In genomic region chr1:83583351-83584014, GRCh38 we compare ENCODE assay signal across 9 cellular contexts.
DNase-seq lines count a peak whose midpoint lies in the region; ATAC-seq and TF ChIP-seq lines count a peak whose summit lies in the region.
"Had no signal": no experiment of that assay in that cellular context is flagged by ENCODE, and none has a peak within 500 bp of the region (broad histone marks: within the 10 kb centered on the region; RNA-seq: fewer than 3 reads in every experiment).

No MANE protein-coding gene starts in this region.

- H3K4me3 ChIP-seq in neuronal stem cell (ENCODE audit: low read length in 2 of 2) (no peak overlapping the region), stomach (no peak overlapping the region)

- ATAC-seq in GM19467 (IDR thresholded peaks at IDR 0.05; ENCODE audit: unreplicated experiment) = no peak

- H3K9ac ChIP-seq in neuronal stem cell (ENCODE audit: low read depth, low read length, poor library complexity) = no peak overlapping the region

- intact Hi-C loops in stomach (cut with DNase I; ENCODE audit: low total_unique reads) = no loop called here

- no peak overlapping the region for H3K14ac ChIP-seq in neuronal stem cell (ENCODE audit: low read length)

- H3K18ac ChIP-seq in neuronal stem cell (ENCODE audit: low read length) = peak overlapping the region; percentile 64

- DNase-seq in NCI-H1694 treated with DMSO at 0.1 percent for 48 hours (lab: John Stamatoyannopoulos, UW) (peak; percentile 2), NCI-H1694 (lab: John Stamatoyannopoulos, UW) (no peak), NCI-H1092 (lab: John Stamatoyannopoulos, UW) (peak; percentile 23), neuronal stem cell (ENCODE audit: low spot score) (no peak), stomach (no peak)
- DNase-seq in activated T-cell treated with anti-CD3 and anti-CD28 coated beads, Interleukin-2, amount 50 U/mL, for 1 hour = peak; percentile 21
- no peak for DNase-seq in activated CD4-positive, CD25-positive, alpha-beta regulatory T cell (lab: John Stamatoyannopoulos, UW)
- DNase-seq: activated B cell treated with CpG ODN at 0.5 μM for 24 hours had no signal

- no peak overlapping the region for H3K4me2 ChIP-seq in neuronal stem cell (ENCODE audit: insufficient read depth, low read length, poor library complexity, severe bottlenecking)

- H3K27me3 ChIP-seq in neuronal stem cell (ENCODE audit: control insufficient read depth in 3 of 3, insufficient read depth in 3 of 3, low read depth in 1 of 3, low read length in 3 of 3) (no peaks in the 10 kb centered on the region), stomach (no peaks in the 10 kb centered on the region)

- peak overlapping the region; percentile 53 for H2BK5ac ChIP-seq in neuronal stem cell (ENCODE audit: low read length)

- peak overlapping the region; percentile 68 for H4K8ac ChIP-seq in neuronal stem cell (ENCODE audit: low read depth, low read length)

- peaks cover 13 to 25% of the 10 kb centered on the region in 2 donors for H3K9me3 ChIP-seq in neuronal stem cell (replicated peaks in 1 of 2; ENCODE audit: control insufficient read depth in 2 of 2, insufficient read depth in 1 of 2, low read depth in 1 of 2, low read length in 2 of 2)
- peaks cover 0 to 26% (median 11%) of the 10 kb centered on the region in 4 donors for H3K9me3 ChIP-seq in stomach

- H3K4ac ChIP-seq in neuronal stem cell (ENCODE audit: low read length) = no peak overlapping the region

- no peak overlapping the region for H2AFZ ChIP-seq in neuronal stem cell (ENCODE audit: low read length)

- no peaks in the 10 kb centered on the region for H3K36me3 ChIP-seq in neuronal stem cell (replicated peaks in 1 of 2; ENCODE audit: control insufficient read depth in 2 of 2, insufficient read depth in 2 of 2, low read length in 2 of 2)
- no peaks in the 10 kb centered on the region for H3K36me3 ChIP-seq in stomach

- H3K4me1 ChIP-seq in neuronal stem cell (ENCODE audit: control insufficient read depth in 2 of 2, insufficient read depth in 1 of 2, low read depth in 1 of 2, low read length in 2 of 2) = no peaks in the 10 kb centered on the region
- no peaks in the 10 kb centered on the region for H3K4me1 ChIP-seq in stomach

- no peak overlapping the region for H3K23ac ChIP-seq in neuronal stem cell (ENCODE audit: low read depth, low read length, poor library complexity)

- H3K27ac ChIP-seq in neuronal stem cell (replicated peaks; ENCODE audit: low read length) (no peak overlapping the region), stomach (no peak overlapping the region)

- peak overlapping the region; percentile 83 for H2BK15ac ChIP-seq in neuronal stem cell (ENCODE audit: low read length)

- TF ChIP-seq EP300 in stomach (IDR thresholded peaks at IDR 0.05) = no peak

- no peak overlapping the region for H2BK12ac ChIP-seq in neuronal stem cell (ENCODE audit: low read length)

- H2AK5ac ChIP-seq in neuronal stem cell (ENCODE audit: low read depth, low read length) = no peak overlapping the region

- H2BK120ac ChIP-seq in neuronal stem cell (ENCODE audit: low read depth, low read length) = no peak overlapping the region

- no peak overlapping the region for H4K91ac ChIP-seq in neuronal stem cell (ENCODE audit: low read depth, low read length, poor library complexity)

- WGBS in neuronal stem cell (ENCODE audit: extremely low coverage in 2 of 2, insufficient read length in 2 of 2, insufficient replicate concordance in 1 of 2), 2 donors = no CpG with 5 or more reads among the region's 4 CpGs
- WGBS in stomach, 5 donors = 59 to 82% (median 68%) methylated on average over 1 to 4 of the region's 4 CpGs

- no peak for TF ChIP-seq CTCF in stomach (IDR thresholded peaks at IDR 0.05)

- no peaks in the 10 kb centered on the region for H3K79me1 ChIP-seq in neuronal stem cell (ENCODE audit: low read depth, low read length)

- no peak for TF ChIP-seq POLR2A in stomach (IDR thresholded peaks at IDR 0.05)

Comparison
In these comparisons a context has a peak if more than half of its experiments do, and no peak if none do; other contexts are left out.
1. DNase-seq: peak in NCI-H1694 treated with DMSO at 0.1 percent for 48 hours (single experiment), NCI-H1092 (single experiment) and activated T-cell treated with anti-CD3 and anti-CD28 coated beads, Interleukin-2, amount 50 U/mL, for 1 hour (single experiment); none in NCI-H1694 (single experiment), neuronal stem cell (single experiment), stomach (single experiment) and activated CD4-positive, CD25-positive, alpha-beta regulatory T cell (0 of 4).